In the genomic region with DNA sequence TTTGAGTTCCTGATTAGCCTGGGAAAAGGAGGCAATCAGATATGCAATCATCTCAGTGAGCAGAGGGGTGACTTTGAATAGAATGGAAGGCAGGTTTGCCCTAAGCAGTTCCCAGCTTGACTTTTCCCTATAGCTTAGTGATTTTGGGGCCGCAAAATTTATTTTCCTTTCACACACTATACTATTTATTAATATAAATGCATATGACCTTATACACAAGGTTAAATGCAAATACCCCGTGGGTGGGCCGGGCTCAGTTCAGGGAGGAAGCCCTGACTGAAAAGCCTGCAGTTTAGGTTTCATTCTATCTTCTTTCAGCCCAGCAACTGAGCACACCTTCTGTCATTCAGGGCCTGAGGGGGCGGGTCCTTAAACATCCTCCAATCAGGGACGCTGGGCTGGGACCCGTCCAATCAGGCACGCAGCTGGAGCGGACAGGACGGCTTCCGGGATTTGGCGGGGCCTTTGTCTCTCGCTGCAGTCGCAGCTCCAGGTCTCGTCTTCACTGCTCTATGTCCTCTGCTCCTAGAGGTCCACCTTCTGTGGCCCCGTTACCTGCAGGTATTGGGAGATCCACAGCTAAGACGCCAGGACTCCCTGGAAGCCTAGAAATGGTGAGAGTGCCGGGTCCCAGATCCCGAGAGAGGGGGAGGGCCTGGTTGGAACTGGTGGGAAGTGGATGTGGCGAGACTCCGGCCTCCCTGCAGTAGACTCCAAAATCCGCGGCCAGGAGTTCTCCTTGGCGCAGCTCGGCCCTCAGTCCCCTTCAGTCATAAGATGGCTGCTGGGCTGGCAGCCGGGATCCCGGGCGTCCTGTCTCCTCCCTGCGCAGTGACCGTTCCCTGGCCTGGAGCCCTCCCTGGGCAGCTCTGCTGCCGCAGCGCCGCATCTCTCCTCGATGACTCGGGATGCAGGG, we compare ENCODE assay signal across 1 cellular context.
TF ChIP-seq lines count a peak whose summit lies in the region.

A gene (plus strand): TSS at position 468 of the 916 bp plus-strand sequence. CDS start 45 bp downstream, at position 513.

TF ChIP-seq in HCT116, 20 proteins besides CTCF, POLR2A, EP300 and RAD21 (continued from another document):
- no peak for TF ChIP-seq EGR1 (IDR thresholded peaks at IDR 0.05; ENCODE audit: low read depth)
- TF ChIP-seq POLR2AphosphoS5 (IDR thresholded peaks at IDR 0.05; ENCODE audit: low read depth, low read length): peak; percentile 69
- no peak for TF ChIP-seq EZH2phosphoT487 (IDR thresholded peaks at IDR 0.05; ENCODE audit: borderline replicate concordance)
- TF ChIP-seq SP1 (IDR thresholded peaks at IDR 0.05; ENCODE audit: low read depth): peak; percentile 55; the same call in 1 of the 2 replicates
